ENCODE assay signal across 11 cellular contexts in the genomic region with DNA sequence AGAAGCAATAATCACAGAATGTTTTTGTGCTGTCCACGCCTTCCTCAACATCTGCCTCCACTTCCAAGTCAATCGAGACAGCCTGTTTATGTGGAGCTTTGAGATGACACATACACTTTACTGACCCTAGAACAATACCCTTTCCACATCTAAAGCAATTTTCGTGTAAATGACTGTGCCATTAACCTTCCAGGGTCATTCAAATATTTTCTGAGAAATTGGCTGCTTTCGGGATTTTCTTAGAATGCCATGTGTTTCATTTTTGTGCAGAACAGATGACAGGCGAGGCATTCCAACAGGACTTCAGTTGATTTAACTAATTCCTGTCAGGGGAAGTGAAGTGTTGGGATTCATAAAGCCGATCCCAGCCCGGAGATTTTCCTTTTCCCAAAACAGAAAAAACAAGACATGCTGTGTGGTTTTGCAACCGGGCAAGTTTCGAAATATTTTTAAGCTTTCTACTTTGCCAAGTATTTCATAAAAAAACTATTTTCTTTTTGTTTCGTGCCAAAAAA.
A peak's percentile ranks its signal among the peaks of the same experiment; 100 is the strongest.
DNase-seq lines count a peak whose midpoint lies in the region; ATAC-seq, FAIRE-seq and TF ChIP-seq lines count a peak whose summit lies in the region.
"Had no signal": no experiment of that assay in that cellular context is flagged by ENCODE, and none has a peak within 500 bp of the region (broad histone marks: within the 10 kb centered on the region; RNA-seq: fewer than 3 reads in every experiment).

No MANE protein-coding gene starts in this region.

- no peak overlapping the region for H3K27ac Mint-ChIP-seq in neural progenitor cell

- H3K4me1 ChIP-seq in neural progenitor cell, result peaks cover 22% of the 10 kb centered on the region

- DNase-seq in AG08395 (ENCODE audit: low spot score) (peak; percentile 69), amniotic stem cell (lab: John Stamatoyannopoulos, UW) (peak; percentile 21), fibroblast of mammary gland (ENCODE audit: low read depth) (peak; percentile 82), omental fat pad (ENCODE audit: low spot score) (no peak), HEK293T (ENCODE audit: extremely low spot score) (no peak), RCC 7860 (ENCODE audit: low spot score) (no peak), NCI-H1436 (lab: John Stamatoyannopoulos, UW) (no peak), neural progenitor cell (ENCODE audit: low spot score) (no peak)
- DNase-seq: activated naive CD4-positive, alpha-beta T cell treated with Interleukin-2 at 50 U/mL for 16 hours; NCI-H1417 treated with DMSO at 0.1 percent for 48 hours; PC-9 had no signal

- no peaks in the 10 kb centered on the region for H3F3A ChIP-seq in neural progenitor cell (ENCODE audit: low read depth)

- H2AFZ ChIP-seq in neural progenitor cell (replicated peaks), result no peak overlapping the region
- H2AFZ ChIP-seq: PC-9 had no signal

- no peak overlapping the region for H3K4me2 ChIP-seq in neural progenitor cell
- H3K4me2 ChIP-seq: PC-9 had no signal

- H3K36me3 Mint-ChIP-seq in neural progenitor cell, result peaks cover 16% of the 10 kb centered on the region

- H3K9me3 ChIP-seq in neural progenitor cell (ENCODE audit: low read depth), result no peaks in the 10 kb centered on the region

- H4K20me1 ChIP-seq in neural progenitor cell (ENCODE audit: low read depth), result no peaks in the 10 kb centered on the region

- peaks cover 68% of the 10 kb centered on the region for H3K4me1 Mint-ChIP-seq in neural progenitor cell

- no peaks in the 10 kb centered on the region for H3K79me2 ChIP-seq in neural progenitor cell (ENCODE audit: low read depth)

- H3K9me3 Mint-ChIP-seq in neural progenitor cell, result peaks cover 2% of the 10 kb centered on the region

- TF ChIP-seq CTCF in fibroblast of mammary gland (conservative IDR thresholded peaks at IDR 0.05; ENCODE audit: control insufficient read depth, insufficient read depth, low read depth, low read length) (no peak), omental fat pad (IDR thresholded peaks at IDR 0.05) (no peak), neural progenitor cell (IDR thresholded peaks at IDR 0.05) (no peak)

- H3K9ac ChIP-seq in neural progenitor cell, result no peak overlapping the region

- peak; percentile 83 for ATAC-seq in omental fat pad (ENCODE audit: low FRiP score)

- H3K27ac ChIP-seq in neural progenitor cell, result no peak overlapping the region
- H3K27ac ChIP-seq: PC-9 had no signal

- no peaks in the 10 kb centered on the region for H3K36me3 ChIP-seq in neural progenitor cell

- H3K4me3 ChIP-seq in fibroblast of mammary gland (ENCODE audit: control insufficient read depth, low read depth, low read length) (peak overlapping the region; percentile 16), neural progenitor cell (no peak overlapping the region)
- H3K4me3 ChIP-seq: PC-9 had no signal

- no peak for FAIRE-seq in RCC 7860 (lab: Jason Lieb, UNC)

- no peak overlapping the region for H3K4me3 Mint-ChIP-seq in neural progenitor cell

- H3K27me3 Mint-ChIP-seq in neural progenitor cell (ENCODE audit: insufficient read depth, low read depth), result peaks cover 10% of the 10 kb centered on the region

- CTCF ChIA-PET in HEK293T (lab: Yijun Ruan, JAX), result no interaction called here

- POLR2A ChIA-PET in HEK293T (lab: Yijun Ruan, JAX), result no interaction called here

- H3K27me3 ChIP-seq in neural progenitor cell, result no peaks in the 10 kb centered on the region

TF ChIP-seq in HEK293T, 16 proteins besides CTCF, POLR2A, EP300 and RAD21:
- TF ChIP-seq ZNF384 (IDR thresholded peaks at IDR 0.05), result no peak
- no peak for TF ChIP-seq FOXA1 (IDR thresholded peaks at IDR 0.05)

Comparison
In these comparisons a context has a peak if more than half of its experiments do, and no peak if none do; other contexts are left out.
1. DNase-seq: peak in AG08395 (single experiment), amniotic stem cell (single experiment) and fibroblast of mammary gland (single experiment); none in omental fat pad (single experiment), HEK293T (single experiment), RCC 7860 (single experiment), NCI-H1436 (single experiment) and neural progenitor cell (single experiment).